ENCODE assay signal across 14 cellular contexts in genomic region chr20:46214831-46215488, GRCh38.
A peak's percentile ranks its signal among the peaks of the same experiment; 100 is the strongest.
DNase-seq lines count a peak whose midpoint lies in the region; ATAC-seq and TF ChIP-seq lines count a peak whose summit lies in the region.
"Had no signal": no experiment of that assay in that cellular context is flagged by ENCODE, and none has a peak within 500 bp of the region (broad histone marks: within the 10 kb centered on the region; RNA-seq: fewer than 3 reads in every experiment).

No MANE protein-coding gene starts in this region.

- peak overlapping the region; percentile 65 for H3K4me2 ChIP-seq in smooth muscle cell

- no peak overlapping the region for H2AFZ ChIP-seq in smooth muscle cell (ENCODE audit: low read depth)

- no peaks in the 10 kb centered on the region for H3K27me3 ChIP-seq in smooth muscle cell (ENCODE audit: low read depth)
- H3K27me3 ChIP-seq: adrenal gland had no signal

- no peaks in the 10 kb centered on the region for H3K27me3 Mint-ChIP-seq in WTC11 (ENCODE audit: low read depth)

- CTCF ChIA-PET in WTC11 (lab: Charles Lee) = interaction anchor here (1.0 to 2.0 kb wide), 4 partner anchors 12 to 92 kb away, joined by 3 to 12 read pairs (median 5); no protein-coding TSS in a partner anchor

- H3K4me3 Mint-ChIP-seq in WTC11 = no peak overlapping the region
- H3K4me3 Mint-ChIP-seq: neural crest cell had no signal

- WGBS in smooth muscle cell (ENCODE audit: low lambda C conversion rate) = 75% methylated on average over 4 of the region's 4 CpGs

- H3F3A ChIP-seq in smooth muscle cell (ENCODE audit: low read depth) = peaks cover 6% of the 10 kb centered on the region

- no peaks in the 10 kb centered on the region for H3K36me3 ChIP-seq in smooth muscle cell (ENCODE audit: low read depth)
- H3K36me3 ChIP-seq: adrenal gland, lower lobe of right lung, thoracic aorta had no signal

- no peak for ATAC-seq in WTC11
- ATAC-seq in GM19467 (IDR thresholded peaks at IDR 0.05; ENCODE audit: unreplicated experiment) = no peak
- no peak for ATAC-seq in HG03520 (IDR thresholded peaks at IDR 0.05; ENCODE audit: unreplicated experiment)
- ATAC-seq: lower lobe of right lung had no signal

- peaks cover 14% of the 10 kb centered on the region for H3K4me1 ChIP-seq in smooth muscle cell (ENCODE audit: low read depth)
- H3K4me1 ChIP-seq: lower lobe of right lung had no signal

- no peaks in the 10 kb centered on the region for H3K9me3 ChIP-seq in smooth muscle cell (replicated peaks; ENCODE audit: low read depth)
- H3K9me3 ChIP-seq: adrenal gland, Caco-2, lower lobe of right lung, thoracic aorta had no signal

- no peaks in the 10 kb centered on the region for H3K9me3 Mint-ChIP-seq in WTC11
- H3K9me3 Mint-ChIP-seq: neural crest cell had no signal

- no peaks in the 10 kb centered on the region for H3K36me3 Mint-ChIP-seq in WTC11

- peaks cover 13% of the 10 kb centered on the region for H3K4me1 Mint-ChIP-seq in WTC11

- DNase-seq in NCI-H82 (lab: John Stamatoyannopoulos, UW) = peak; percentile 30
- no peak for DNase-seq in NCI-H82 treated with DMSO at 0.1 percent for 48 hours (lab: John Stamatoyannopoulos, UW; ENCODE audit: unreplicated experiment)
- peak; percentile 66 for DNase-seq in NCI-H146 (lab: John Stamatoyannopoulos, UW)
- DNase-seq in WTC11 (ENCODE audit: low spot score) = no peak
- DNase-seq in smooth muscle cell (lab: John Stamatoyannopoulos, UW; ENCODE audit: unreplicated experiment) = no peak
- no peak for DNase-seq in NCI-H524 treated with DMSO at 0.1 percent for 48 hours (lab: John Stamatoyannopoulos, UW)
- DNase-seq: activated CD4-positive, alpha-beta T cell treated with anti-CD3 and anti-CD28 coated beads, Interleukin-2, amount 50 U/mL, for 4 hours; lower lobe of right lung had no signal

- no peaks in the 10 kb centered on the region for H3K79me2 ChIP-seq in smooth muscle cell (ENCODE audit: low read depth)

- H3K27ac ChIP-seq in smooth muscle cell (ENCODE audit: low read depth) = no peak overlapping the region
- H3K27ac ChIP-seq: lower lobe of right lung, thoracic aorta had no signal

- TF ChIP-seq CTCF in WTC11 (IDR thresholded peaks at IDR 0.05) (no peak), smooth muscle cell (IDR thresholded peaks at IDR 0.05; ENCODE audit: borderline replicate concordance, insufficient read depth, poor library complexity, severe bottlenecking) (no peak)

- POLR2A ChIA-PET in WTC11 (lab: Charles Lee) = interaction anchor here (0.6 kb wide), 1 partner anchor 16 kb away, joined by 3 read pairs; no protein-coding TSS in a partner anchor

- H3K27ac Mint-ChIP-seq in WTC11 = peak overlapping the region; percentile 33; the same call in 1 of the 2 replicates

- no peaks in the 10 kb centered on the region for H4K20me1 ChIP-seq in smooth muscle cell (ENCODE audit: low read depth)

- no peak overlapping the region for H3K4me3 ChIP-seq in smooth muscle cell
- H3K4me3 ChIP-seq: adrenal gland, lower lobe of right lung, thoracic aorta had no signal

- no peak overlapping the region for H3K9ac ChIP-seq in smooth muscle cell (ENCODE audit: low read depth)

TF ChIP-seq in WTC11, 78 proteins besides CTCF, POLR2A, EP300 and RAD21:
- TF ChIP-seq ZNF671 (CRISPR knock-in tag; IDR thresholded peaks at IDR 0.05) = no peak
- no peak for TF ChIP-seq NFATC4 (CRISPR knock-in tag; IDR thresholded peaks at IDR 0.05)
- no peak for TF ChIP-seq ZNF219 (CRISPR knock-in tag; IDR thresholded peaks at IDR 0.05; ENCODE audit: borderline replicate concordance)
- no peak for TF ChIP-seq SOX15 (CRISPR knock-in tag; IDR thresholded peaks at IDR 0.05)

Comparison
In these comparisons a context has a peak if more than half of its experiments do, and no peak if none do; other contexts are left out.
1. DNase-seq: peak in NCI-H82 (single experiment) and NCI-H146 (single experiment); none in NCI-H82 treated with DMSO at 0.1 percent for 48 hours (single experiment), WTC11 (single experiment), smooth muscle cell (single experiment) and NCI-H524 treated with DMSO at 0.1 percent for 48 hours (single experiment).